Comparison of ENCODE assay signal across 20 cellular contexts in the genomic region with DNA sequence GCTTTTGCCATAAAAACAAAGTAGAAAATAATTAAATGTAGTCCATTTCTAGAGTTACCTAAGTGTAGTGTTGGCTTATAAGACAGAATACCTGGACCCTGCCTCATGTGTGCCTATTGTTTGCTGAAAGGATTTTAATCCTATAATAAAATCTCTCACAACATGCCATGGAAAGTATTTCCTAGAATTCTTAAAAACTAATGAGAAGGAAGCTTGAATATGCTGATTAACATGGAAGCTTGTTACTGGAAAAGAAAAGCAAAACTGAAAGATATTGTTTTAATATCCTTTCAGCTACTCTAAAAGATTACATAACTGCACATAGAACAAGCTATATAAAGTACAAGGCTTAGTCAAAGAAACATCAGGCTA. TPM values are rescaled to one million over a fixed set of nuclear protein-coding genes. Genes with fewer than 3 reads are reported as not detected.
DNase-seq lines count a peak whose midpoint lies in the region; ATAC-seq and TF ChIP-seq lines count a peak whose summit lies in the region.
"Had no signal": no experiment of that assay in that cellular context is flagged by ENCODE, and none has a peak within 500 bp of the region (broad histone marks: within the 10 kb centered on the region; RNA-seq: fewer than 3 reads in every experiment).

No MANE protein-coding gene starts in this region.

- H3K9me3 ChIP-seq in hepatocyte (ENCODE audit: low read depth) = no peaks in the 10 kb centered on the region
- H3K9me3 ChIP-seq: HAP-1 had no signal

- H3K4me1 ChIP-seq in hepatocyte (ENCODE audit: insufficient read depth) = peaks cover 12% of the 10 kb centered on the region

- H4K20me1 ChIP-seq in hepatocyte (ENCODE audit: insufficient read depth, poor library complexity, severe bottlenecking) = no peaks in the 10 kb centered on the region

- H2AFZ ChIP-seq in hepatocyte = no peak overlapping the region

- TF ChIP-seq CTCF in hepatocyte (IDR thresholded peaks at IDR 0.05; ENCODE audit: poor library complexity) = no peak

- H3K36me3 ChIP-seq in hepatocyte (replicated peaks; ENCODE audit: insufficient read depth, low read depth) = no peaks in the 10 kb centered on the region
- H3K36me3 ChIP-seq: HAP-1 had no signal

- no peaks in the 10 kb centered on the region for H3K9me2 ChIP-seq in hepatocyte (replicated peaks; ENCODE audit: insufficient read depth)

- DNase-seq in NCI-H82 (lab: John Stamatoyannopoulos, UW) (peak; percentile 2), NCI-H82 treated with DMSO at 0.1 percent for 48 hours (lab: John Stamatoyannopoulos, UW; ENCODE audit: unreplicated experiment) (no peak), OCI-M1 (lab: John Stamatoyannopoulos, UW) (peak; percentile 36), hepatocyte (ENCODE audit: low spot score) (no peak), HT-29 (ENCODE audit: low spot score) (no peak), AG08395 (ENCODE audit: low spot score) (no peak)
- DNase-seq: ACHN; C1 segment of cervical spinal cord; CD4-positive, alpha-beta T cell; COR-L47; DMS153; DMS79 treated with DMSO at 0.1 percent for 48 hours; EL; HFFc6; KBM-7 had no signal

- H3K4me3 ChIP-seq in hepatocyte = no peak overlapping the region
- H3K4me3 ChIP-seq: HAP-1 had no signal

- H3K4me2 ChIP-seq in hepatocyte = no peak overlapping the region

- H3K27me3 ChIP-seq in hepatocyte = no peaks in the 10 kb centered on the region

- peak overlapping the region; percentile 35 for H3K27ac ChIP-seq in hepatocyte
- H3K27ac ChIP-seq: 22Rv1, HL-60 had no signal

- no peaks in the 10 kb centered on the region for H3K79me2 ChIP-seq in hepatocyte

- ATAC-seq in HG03342 (IDR thresholded peaks at IDR 0.05; ENCODE audit: unreplicated experiment) (no peak), GM21526 (IDR thresholded peaks at IDR 0.05; ENCODE audit: low FRiP score, unreplicated experiment) (no peak)

RNA-seq across cellular contexts. Expression of gene FAM135A, which starts 18.0 kb away (rescaled TPM):
- total RNA-seq in hepatocyte = 62.4 and 78.4 TPM in 2 replicates
- 17.2 and 19.0 TPM in 2 replicates for polyA plus RNA-seq in hepatocyte
- total RNA-seq in HT-29 (2014; rRNA removed; shearing (Covaris generic)) = 22.7 and 24.4 TPM in 2 replicates

Comparison
In these comparisons a context has a peak if more than half of its experiments do, and no peak if none do; other contexts are left out.
1. DNase-seq: peak in NCI-H82 (single experiment) and OCI-M1 (single experiment); none in NCI-H82 treated with DMSO at 0.1 percent for 48 hours (single experiment), hepatocyte (single experiment), HT-29 (single experiment) and AG08395 (single experiment).